30 cellular contexts compared by ENCODE assay signal in genomic region chr12:28604240-28604639, GRCh38.
"Had no signal": no experiment of that assay in that cellular context is flagged by ENCODE, and none has a peak within 500 bp of the region (broad histone marks: within the 10 kb centered on the region; RNA-seq: fewer than 3 reads in every experiment).

No MANE protein-coding gene starts in this region.

- H3K4me3 ChIP-seq: left lung, lower lobe of right lung, neural progenitor cell, right atrium auricular region, right lobe of liver, skin epidermis, stomach, testis, thyroid gland, transverse colon, upper lobe of left lung had no signal

- H3K36me3 ChIP-seq: left lung, lower lobe of right lung, neural progenitor cell, neutrophil, right atrium auricular region, right lobe of liver, stomach, thyroid gland, transverse colon, upper lobe of left lung had no signal

- H3K27ac ChIP-seq: left lung, lower lobe of right lung, neural progenitor cell, neutrophil, parathyroid adenoma, right atrium auricular region, right lobe of liver, skin epidermis, stomach, testis, thyroid gland, transverse colon, upper lobe of left lung had no signal

- H3K79me2 ChIP-seq: parathyroid adenoma had no signal

- H3K27ac Mint-ChIP-seq: immature natural killer cell; memory B cell; naive thymus-derived CD8-positive, alpha-beta T cell; nephron; neural progenitor cell; progenitor cell of endocrine pancreas; stimulated activated naive B cell treated with anti-CD40 and anti-IgM and Interleukin-4, amounts not matched to agents 10 μg/mL and 1 μg/mL and 100 μg/mL, for 72 hours had no signal

- H3K9ac ChIP-seq: neural progenitor cell, parathyroid adenoma had no signal

- ATAC-seq: left colon; left lung; lower lobe of right lung; naive thymus-derived CD8-positive, alpha-beta T cell; stimulated activated naive B cell treated with anti-CD40 and anti-IgM and Interleukin-4, amounts not matched to agents 10 μg/mL and 1 μg/mL and 100 μg/mL, for 72 hours; stimulated activated naive CD8-positive, alpha-beta T cell treated with anti-CD3 and anti-CD28 coated beads, Interleukin-15, Interleukin-2, amounts not matched to agents 100 U/mL and 50 U/mL, for 24 hours had no signal

- H2AFZ ChIP-seq: neural progenitor cell, parathyroid adenoma had no signal

- H3K4me1 Mint-ChIP-seq: immature natural killer cell; memory B cell; naive thymus-derived CD8-positive, alpha-beta T cell; nephron; neural progenitor cell; stimulated activated naive B cell treated with anti-CD40 and anti-IgM and Interleukin-4, amounts not matched to agents 10 μg/mL and 1 μg/mL and 100 μg/mL, for 72 hours had no signal

- H3K4me1 ChIP-seq: left lung, lower lobe of right lung, neural progenitor cell, parathyroid adenoma, right atrium auricular region, right lobe of liver, stomach, testis, thyroid gland, transverse colon, upper lobe of left lung had no signal

- FAIRE-seq: islet of Langerhans, kidney had no signal

- DNase-seq: hypothalamus; immature natural killer cell; kidney; left colon; left lung; lower lobe of right lung; midbrain; naive thymus-derived CD8-positive, alpha-beta T cell; occipital lobe; right lobe of liver; stimulated activated CD4-positive, alpha-beta T cell treated with anti-CD3 and anti-CD28 coated beads, Interleukin-12 subunit alpha, Interleukin-12 subunit beta, amount 100 ng/mL, for 4 hours; stimulated activated CD4-positive, alpha-beta T cell treated with anti-CD3 and anti-CD28 coated beads, Interleukin-15, amount 100 ng/mL, for 24 hours; stimulated activated CD4-positive, alpha-beta T cell treated with anti-CD3 and anti-CD28 coated beads, Interleukin-2, amount 100 ng/mL, for 24 hours; stimulated activated CD4-positive, alpha-beta T cell treated with anti-CD3 and anti-CD28 coated beads, Interleukin-4, amount 100 ng/mL, for 1 hour; stimulated activated naive B cell treated with anti-CD40 and anti-IgM and Interleukin-4, amounts not matched to agents 10 μg/mL and 1 μg/mL and 100 μg/mL, for 72 hours; stimulated activated naive CD8-positive, alpha-beta T cell treated with anti-CD3 and anti-CD28 coated beads, Interleukin-15, Interleukin-2, amounts not matched to agents 100 U/mL and 50 U/mL, for 24 hours; stomach; testis; thyroid gland; transverse colon; upper lobe of left lung had no signal

- H3K4me3 Mint-ChIP-seq: immature natural killer cell; memory B cell; naive thymus-derived CD8-positive, alpha-beta T cell; nephron; neural progenitor cell; stimulated activated naive B cell treated with anti-CD40 and anti-IgM and Interleukin-4, amounts not matched to agents 10 μg/mL and 1 μg/mL and 100 μg/mL, for 72 hours had no signal

- H3K9me3 ChIP-seq: neutrophil, testis, thyroid gland had no signal

- H3K36me3 Mint-ChIP-seq: neural progenitor cell had no signal

- H3K27me3 Mint-ChIP-seq: progenitor cell of endocrine pancreas; stimulated activated naive B cell treated with anti-CD40 and anti-IgM and Interleukin-4, amounts not matched to agents 10 μg/mL and 1 μg/mL and 100 μg/mL, for 72 hours had no signal

- H3K4me2 ChIP-seq: neural progenitor cell had no signal

- H3K27me3 ChIP-seq: left lung, neural progenitor cell, neutrophil, right atrium auricular region, right lobe of liver, stomach, testis, thyroid gland, transverse colon, upper lobe of left lung had no signal
